1 cellular context compared by ENCODE assay signal in genomic region chr20:32780749-32781402, GRCh38.
TF ChIP-seq lines count a peak whose summit lies in the region.

No MANE protein-coding gene starts in this region.

TF ChIP-seq in WTC11, 78 proteins besides CTCF, POLR2A, EP300 and RAD21 (continued from another document and continues in another):
- TF ChIP-seq MLX (CRISPR knock-in tag; IDR thresholded peaks at IDR 0.05) (no peak), ZNF396 (CRISPR knock-in tag; IDR thresholded peaks at IDR 0.05; ENCODE audit: borderline replicate concordance) (no peak), ERG (CRISPR knock-in tag; IDR thresholded peaks at IDR 0.05) (0 out of 2 replicates have a peak, but pooled peaks have one; percentile 50), FOXP1 (CRISPR knock-in tag; IDR thresholded peaks at IDR 0.05; ENCODE audit: borderline replicate concordance) (0 out of 2 replicates have a peak, but pooled peaks have one; percentile 12), IRF2 (CRISPR knock-in tag; IDR thresholded peaks at IDR 0.05; ENCODE audit: borderline replicate concordance, low read depth) (no peak), ZNF532 (CRISPR knock-in tag; IDR thresholded peaks at IDR 0.05; ENCODE audit: borderline replicate concordance) (no peak), NFYB (CRISPR knock-in tag; conservative IDR thresholded peaks at IDR 0.05; ENCODE audit: low read depth) (no peak), TP53 (CRISPR knock-in tag; IDR thresholded peaks at IDR 0.05) (no peak), ZNF425 (CRISPR knock-in tag; conservative IDR thresholded peaks at IDR 0.05) (no peak), ZNF317 (CRISPR knock-in tag; IDR thresholded peaks at IDR 0.05; ENCODE audit: borderline replicate concordance, low read depth) (0 out of 2 replicates have a peak, but pooled peaks have one; percentile 7), NR3C1 (CRISPR knock-in tag; conservative IDR thresholded peaks at IDR 0.05; ENCODE audit: low read depth) (no peak), ZNF423 (CRISPR knock-in tag; IDR thresholded peaks at IDR 0.05) (peak; percentile 99), ETV6 (CRISPR knock-in tag; IDR thresholded peaks at IDR 0.05) (peak; percentile 92), ZNF232 (CRISPR knock-in tag; IDR thresholded peaks at IDR 0.05) (no peak), E2F5 (CRISPR knock-in tag; IDR thresholded peaks at IDR 0.05) (no peak), ELF4 (CRISPR knock-in tag; IDR thresholded peaks at IDR 0.05; ENCODE audit: low read depth) (no peak), ZNF138 (CRISPR knock-in tag; conservative IDR thresholded peaks at IDR 0.05) (no peak), FOXP4 (CRISPR knock-in tag; IDR thresholded peaks at IDR 0.05) (0 out of 2 replicates have a peak, but pooled peaks have one; percentile 26), USF1 (CRISPR knock-in tag; IDR thresholded peaks at IDR 0.05) (peak; percentile 49; the same call in 1 of the 2 replicates), GRHL2 (CRISPR knock-in tag; IDR thresholded peaks at IDR 0.05; ENCODE audit: insufficient replicate concordance, severe bottlenecking) (no peak), NFATC4 (CRISPR knock-in tag; IDR thresholded peaks at IDR 0.05) (no peak), AFF4 (CRISPR knock-in tag; IDR thresholded peaks at IDR 0.05; ENCODE audit: borderline replicate concordance) (no peak), MAX (CRISPR knock-in tag; IDR thresholded peaks at IDR 0.05) (no peak), ZBTB43 (CRISPR knock-in tag; IDR thresholded peaks at IDR 0.05) (no peak), E2F1 (CRISPR knock-in tag; IDR thresholded peaks at IDR 0.05) (no peak), PRRX2 (CRISPR knock-in tag; IDR thresholded peaks at IDR 0.05) (no peak), SMAD3 (CRISPR knock-in tag; IDR thresholded peaks at IDR 0.05; ENCODE audit: borderline replicate concordance) (no peak), IRF1 (CRISPR knock-in tag; IDR thresholded peaks at IDR 0.05) (no peak)
